ENCODE assay signal across 12 cellular contexts in the genomic region with DNA sequence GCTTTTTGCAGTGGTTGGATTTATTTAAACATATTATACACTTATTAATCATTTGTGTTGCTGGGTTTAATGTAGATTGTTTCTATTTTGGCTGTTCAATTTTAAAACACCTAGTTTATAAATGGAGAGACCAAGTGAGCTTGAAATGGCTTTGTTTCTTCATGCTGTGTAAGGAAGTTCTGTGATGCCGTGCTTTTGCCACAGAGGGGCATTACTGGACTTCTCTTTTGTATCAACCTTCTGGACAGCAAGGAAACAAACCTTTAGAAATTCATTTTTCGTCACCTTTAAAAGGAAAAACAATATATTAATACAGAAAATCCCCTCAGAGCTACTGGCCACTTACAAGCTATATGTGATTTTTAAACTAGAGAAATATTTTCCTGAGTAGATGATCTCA.
DNase-seq lines count a peak whose midpoint lies in the region; ATAC-seq and TF ChIP-seq lines count a peak whose summit lies in the region.
"Had no signal": no experiment of that assay in that cellular context is flagged by ENCODE, and none has a peak within 500 bp of the region (broad histone marks: within the 10 kb centered on the region; RNA-seq: fewer than 3 reads in every experiment).

No MANE protein-coding gene starts in this region.

- ATAC-seq in HG02852 (IDR thresholded peaks at IDR 0.05; ENCODE audit: unreplicated experiment) (no peak), GM18519 (IDR thresholded peaks at IDR 0.05; ENCODE audit: low FRiP score, unreplicated experiment) (no peak), GM19023 (IDR thresholded peaks at IDR 0.05; ENCODE audit: unreplicated experiment) (no peak)
- ATAC-seq: left colon had no signal

- DNase-seq in COLO668 (lab: John Stamatoyannopoulos, UW; ENCODE audit: unreplicated experiment) (peak; percentile 9), MV-4-11 (lab: John Stamatoyannopoulos, UW) (peak; percentile 35), astrocyte of the cerebellum (ENCODE audit: low read depth) (peak; percentile 8), myocyte (ENCODE audit: low read depth) (peak; percentile 32), NCI-H2196 treated with DMSO at 0.1 percent for 48 hours (lab: John Stamatoyannopoulos, UW; ENCODE audit: unreplicated experiment) (no peak)
- DNase-seq: activated CD4-positive, CD25-positive, alpha-beta regulatory T cell treated with anti-CD3 and anti-CD28 coated beads, Interleukin-2, amount 50 U/mL, for 72 hours; GDM1; left colon; PC-9 had no signal

- in situ Hi-C loops in astrocyte of the cerebellum (cut with HindIII; ENCODE audit: low sequenced_read_pairs), result no loop called here

- no peak overlapping the region for H3K4me3 ChIP-seq in astrocyte of the cerebellum (ENCODE audit: low read depth, low read length)
- H3K4me3 ChIP-seq: PC-9 had no signal

- TF ChIP-seq CTCF in astrocyte of the cerebellum (IDR thresholded peaks at IDR 0.05; ENCODE audit: low read depth, low read length, missing control alignments), result peak; percentile 44
